In genomic region chrX:10034740-10035260, GRCh38 we compare ENCODE assay signal across 26 cellular contexts.
"Had no signal": no experiment of that assay in that cellular context is flagged by ENCODE, and none has a peak within 500 bp of the region (broad histone marks: within the 10 kb centered on the region; RNA-seq: fewer than 3 reads in every experiment).

No MANE protein-coding gene starts in this region.

- H3K9ac ChIP-seq: KMS-11 had no signal

- H3K27me3 ChIP-seq: body of pancreas, MG63 had no signal

- H3K4me2 ChIP-seq: KMS-11 had no signal

- H3K36me3 ChIP-seq: MG63 had no signal

- H3K27ac ChIP-seq: body of pancreas, KMS-11 had no signal

- H3K9me3 ChIP-seq: body of pancreas, MG63 had no signal

- H3K4me1 ChIP-seq: body of pancreas had no signal

- ATAC-seq: activated CD8-positive, alpha-beta memory T cell treated with anti-CD3 and anti-CD28 coated beads, Interleukin-2, amount 10 ng/mL, durations not matched to agents 7 days and 5 days; body of pancreas; T-cell had no signal

- H3K4me3 ChIP-seq: body of pancreas, MG63 had no signal

- FAIRE-seq: bronchial epithelial cell, TTC549 had no signal

- DNase-seq: activated B cell treated with CpG ODN at 0.5 μM for 24 hours; activated CD4-positive, alpha-beta T cell treated with anti-CD3 and anti-CD28 coated beads for 1 hour; activated CD4-positive, alpha-beta T cell treated with anti-CD3 and anti-CD28 coated beads, Interleukin-2, amount 10 ng/mL, durations not matched to agents 24 days and 14 days; activated CD4-positive, alpha-beta T cell treated with anti-CD3 and anti-CD28 coated beads, Interleukin-2, amount 50 U/mL, for 48 hours; activated CD8-positive, alpha-beta memory T cell treated with anti-CD3 and anti-CD28 coated beads, Interleukin-2, amount 10 ng/mL, durations not matched to agents 7 days and 5 days; activated effector memory CD4-positive, alpha-beta T cell treated with Interleukin-2 at 50 U/mL for 16 hours; activated naive CD4-positive, alpha-beta T cell; activated T-cell treated with anti-CD3 and anti-CD28 coated beads, Interleukin-2, amount 50 U/mL, for 24 hours; body of pancreas; central memory CD4-positive, alpha-beta T cell; MG63; MV-4-11; NCI-H1092 treated with DMSO at 0.1 percent for 48 hours; NCI-H1417 treated with DMSO at 0.1 percent for 48 hours; NCI-H1694; NCI-H2029 treated with DMSO at 0.1 percent for 48 hours; NCI-H2227 treated with DMSO at 0.1 percent for 48 hours; NCI-H526; NCI-H82; SIG-M5; T-cell; T-helper 2 cell; T1000 had no signal
